In genomic region chr2:207479198-207479785, GRCh38 we compare ENCODE assay signal across 29 cellular contexts. TPM values are rescaled to one million over a fixed set of nuclear protein-coding genes. Genes with fewer than 3 reads are reported as not detected.
A peak's percentile ranks its signal among the peaks of the same experiment; 100 is the strongest.
DNase-seq lines count a peak whose midpoint lies in the region; ATAC-seq, FAIRE-seq and TF ChIP-seq lines count a peak whose summit lies in the region.
"Had no signal": no experiment of that assay in that cellular context is flagged by ENCODE, and none has a peak within 500 bp of the region (broad histone marks: within the 10 kb centered on the region; RNA-seq: fewer than 3 reads in every experiment).

No MANE protein-coding gene starts in this region.

- peak overlapping the region; percentile 5 for H3K27ac Mint-ChIP-seq in astrocyte (ENCODE audit: unreplicated experiment)
- H3K27ac Mint-ChIP-seq: activated CD4-positive, alpha-beta T cell treated with anti-CD3 and anti-CD28 coated beads, Interleukin-2, amount 10 ng/mL, durations not matched to agents 24 days and 14 days; activated naive CD4-positive, alpha-beta T cell treated with anti-CD3 and anti-CD28 coated beads for 36 hours had no signal

- no peak for TF ChIP-seq CTCF in astrocyte (IDR thresholded peaks at IDR 0.05; ENCODE audit: insufficient read depth, low read depth, low read length)
- no peak for TF ChIP-seq CTCF in neutrophil (IDR thresholded peaks at IDR 0.05)
- TF ChIP-seq CTCF in testis (IDR thresholded peaks at IDR 0.05): no peak
- no peak for TF ChIP-seq CTCF in uterus (IDR thresholded peaks at IDR 0.05)

- H3K9me3 ChIP-seq in astrocyte (ENCODE audit: insufficient read depth, low read depth, low read length): no peaks in the 10 kb centered on the region
- no peaks in the 10 kb centered on the region for H3K9me3 ChIP-seq in neutrophil
- no peaks in the 10 kb centered on the region for H3K9me3 ChIP-seq in testis
- H3K9me3 ChIP-seq in uterus: no peaks in the 10 kb centered on the region
- H3K9me3 ChIP-seq: BLaER1 treated with 17β-estradiol and CSF1 and Interleukin-3, amounts not matched to agents 10 nM and 100 nM; psoas muscle; stomach; transverse colon had no signal

- H3K27ac ChIP-seq in astrocyte (ENCODE audit: low read depth, low read length) (no peak overlapping the region), neutrophil (peak overlapping the region; percentile 49), testis (no peak overlapping the region), uterus (no peak overlapping the region)
- H3K27ac ChIP-seq: cardiac muscle cell, epithelial cell of prostate, psoas muscle, stomach, transverse colon, WERI-Rb-1 had no signal

- H3K4me1 ChIP-seq in astrocyte (ENCODE audit: insufficient read depth, low read length) (peaks cover 14% of the 10 kb centered on the region), neutrophil (ENCODE audit: control insufficient read depth in 1 of 2, insufficient read depth in 1 of 2, low read depth in 1 of 2, low read length in 1 of 2) (peaks cover 33 to 47% of the 10 kb centered on the region in 2 experiments), testis (no peaks in the 10 kb centered on the region), uterus (no peaks in the 10 kb centered on the region)

- no peak overlapping the region for H3K9ac ChIP-seq in astrocyte (ENCODE audit: low read length)
- H3K9ac ChIP-seq: BLaER1 treated with 17β-estradiol and CSF1 and Interleukin-3, amounts not matched to agents 10 nM and 100 nM had no signal

- H3K4me3 Mint-ChIP-seq in astrocyte (ENCODE audit: unreplicated experiment): no peak overlapping the region
- H3K4me3 Mint-ChIP-seq: activated CD4-positive, alpha-beta T cell treated with anti-CD3 and anti-CD28 coated beads, Interleukin-2, amount 10 ng/mL, durations not matched to agents 24 days and 14 days; activated naive CD4-positive, alpha-beta T cell treated with anti-CD3 and anti-CD28 coated beads for 36 hours had no signal

- no peaks in the 10 kb centered on the region for H3K27me3 ChIP-seq in astrocyte (ENCODE audit: insufficient read depth, low read length)
- no peaks in the 10 kb centered on the region for H3K27me3 ChIP-seq in neutrophil
- no peaks in the 10 kb centered on the region for H3K27me3 ChIP-seq in testis
- H3K27me3 ChIP-seq in uterus: no peaks in the 10 kb centered on the region
- H3K27me3 ChIP-seq: BLaER1 treated with 17β-estradiol and CSF1 and Interleukin-3, amounts not matched to agents 10 nM and 100 nM; cardiac muscle cell; stomach; transverse colon had no signal

- WGBS in testis, 2 donors: 91 to 93% methylated on average over 5 of the region's 5 CpGs

- peak; percentile 67 for DNase-seq in EH (ENCODE audit: low read depth)
- DNase-seq in astrocyte (ENCODE audit: low read depth): peak; percentile 26
- peak; percentile 21 for DNase-seq in fibroblast of gingiva (ENCODE audit: low read depth)
- no peak for DNase-seq in testis
- DNase-seq in uterus: no peak
- DNase-seq in RCC 7860 (ENCODE audit: low spot score): no peak
- DNase-seq: activated CD4-positive, alpha-beta T cell treated with anti-CD3 and anti-CD28 coated beads, Interleukin-2, amount 10 ng/mL, durations not matched to agents 24 days and 14 days; activated naive CD4-positive, alpha-beta T cell treated with anti-CD3 and anti-CD28 coated beads for 36 hours; amygdala; DMS79 treated with DMSO at 0.1 percent for 48 hours; HCEC 1CT; left colon; NCI-H1092 treated with DMSO at 0.1 percent for 48 hours; NCI-H187 treated with DMSO at 0.1 percent for 48 hours; NCI-H526; NK-92 treated with Interleukin-12 subunit alpha and Interleukin-12 subunit beta, amount 100 ng/mL, for 24 hours; psoas muscle; SHP77; small intestine; stimulated activated CD4-positive, alpha-beta T cell treated with anti-CD3 and anti-CD28 coated beads, Interleukin-1b, Interleukin-23, amount 100 ng/mL, for 48 hours; stomach; T-helper 9 cell; transverse colon; WERI-Rb-1 had no signal

- H3K4me3 ChIP-seq in astrocyte (ENCODE audit: insufficient read depth, low read depth, low read length) (no peak overlapping the region), neutrophil (ENCODE audit: low read depth in 1 of 2, low read length in 1 of 2) (no peak overlapping the region), testis (no peak overlapping the region), uterus (no peak overlapping the region)
- H3K4me3 ChIP-seq: BLaER1 treated with 17β-estradiol and CSF1 and Interleukin-3, amounts not matched to agents 10 nM and 100 nM; cardiac muscle cell; psoas muscle; stomach; transverse colon had no signal

- peaks cover 28% of the 10 kb centered on the region for H3K4me1 Mint-ChIP-seq in astrocyte (ENCODE audit: low read depth, unreplicated experiment)

- H4K20me1 ChIP-seq in astrocyte (ENCODE audit: insufficient read depth, low read length): no peaks in the 10 kb centered on the region
- H4K20me1 ChIP-seq: BLaER1 treated with 17β-estradiol and CSF1 and Interleukin-3, amounts not matched to agents 10 nM and 100 nM had no signal

- H3K36me3 ChIP-seq in astrocyte (ENCODE audit: insufficient read depth, low read length) (no peaks in the 10 kb centered on the region), neutrophil (no peaks in the 10 kb centered on the region), testis (ENCODE audit: low read depth, missing control alignments) (no peaks in the 10 kb centered on the region), uterus (no peaks in the 10 kb centered on the region)
- H3K36me3 ChIP-seq: BLaER1 treated with 17β-estradiol and CSF1 and Interleukin-3, amounts not matched to agents 10 nM and 100 nM; cardiac muscle cell; stomach; transverse colon; WERI-Rb-1 had no signal

- peak overlapping the region; percentile 21 for H3K4me2 ChIP-seq in astrocyte (ENCODE audit: low read length)

- ATAC-seq in HG03135 (IDR thresholded peaks at IDR 0.05; ENCODE audit: unreplicated experiment): no peak
- ATAC-seq: left colon, psoas muscle had no signal

- no peaks in the 10 kb centered on the region for H3K36me3 Mint-ChIP-seq in astrocyte (ENCODE audit: low read depth, unreplicated experiment)

- TF ChIP-seq POLR2A in testis (IDR thresholded peaks at IDR 0.05) (no peak), uterus (IDR thresholded peaks at IDR 0.05) (no peak)

- FAIRE-seq in astrocyte (lab: Jason Lieb, UNC) (no peak), RCC 7860 (lab: Jason Lieb, UNC) (no peak)

- no peaks in the 10 kb centered on the region for H3K79me2 ChIP-seq in astrocyte (ENCODE audit: insufficient read depth, low read length)

- H3K27me3 Mint-ChIP-seq in astrocyte (ENCODE audit: low read depth, unreplicated experiment): no peaks in the 10 kb centered on the region

- H3K9me3 Mint-ChIP-seq in astrocyte (ENCODE audit: unreplicated experiment): no peaks in the 10 kb centered on the region
- H3K9me3 Mint-ChIP-seq: activated CD4-positive, alpha-beta T cell treated with anti-CD3 and anti-CD28 coated beads, Interleukin-2, amount 10 ng/mL, durations not matched to agents 24 days and 14 days; activated naive CD4-positive, alpha-beta T cell treated with anti-CD3 and anti-CD28 coated beads for 36 hours had no signal

- no peak overlapping the region for H2AFZ ChIP-seq in astrocyte (ENCODE audit: low read depth, low read length)

- intact Hi-C loops in testis (cut with DNase I; ENCODE audit: low total_unique reads): loop anchor here (10.0 kb wide), 2 partner anchors 684 to 784 kb away; no protein-coding TSS in a partner anchor
- intact Hi-C loops in uterus (cut with DNase I; ENCODE audit: low total_unique reads): loop anchor here (10.0 kb wide), 3 partner anchors 494 to 784 kb away; no protein-coding TSS in a partner anchor

RNA-seq across cellular contexts. Expression of gene CREB1, which starts 50.5 kb away (rescaled TPM):
- total RNA-seq in astrocyte (56.4 and 63.3 TPM in 2 replicates), testis (10 to 100 TPM; 71.3 to 96.5 TPM), uterus (10 to 100 TPM; 36.5 to 96.5 (median 71.7) TPM)
- 132 TPM for polyA plus RNA-seq in testis (ENCODE audit: insufficient read depth, low read depth, low replicate concordance)

Comparison
In these comparisons a context has a peak if more than half of its experiments do, and no peak if none do; other contexts are left out.
1. DNase-seq: peak in EH (single experiment), astrocyte (single experiment) and fibroblast of gingiva (single experiment); none in testis (single experiment), uterus (0 of 2) and RCC 7860 (single experiment).